8 cellular contexts compared by ENCODE assay signal in the genomic region with DNA sequence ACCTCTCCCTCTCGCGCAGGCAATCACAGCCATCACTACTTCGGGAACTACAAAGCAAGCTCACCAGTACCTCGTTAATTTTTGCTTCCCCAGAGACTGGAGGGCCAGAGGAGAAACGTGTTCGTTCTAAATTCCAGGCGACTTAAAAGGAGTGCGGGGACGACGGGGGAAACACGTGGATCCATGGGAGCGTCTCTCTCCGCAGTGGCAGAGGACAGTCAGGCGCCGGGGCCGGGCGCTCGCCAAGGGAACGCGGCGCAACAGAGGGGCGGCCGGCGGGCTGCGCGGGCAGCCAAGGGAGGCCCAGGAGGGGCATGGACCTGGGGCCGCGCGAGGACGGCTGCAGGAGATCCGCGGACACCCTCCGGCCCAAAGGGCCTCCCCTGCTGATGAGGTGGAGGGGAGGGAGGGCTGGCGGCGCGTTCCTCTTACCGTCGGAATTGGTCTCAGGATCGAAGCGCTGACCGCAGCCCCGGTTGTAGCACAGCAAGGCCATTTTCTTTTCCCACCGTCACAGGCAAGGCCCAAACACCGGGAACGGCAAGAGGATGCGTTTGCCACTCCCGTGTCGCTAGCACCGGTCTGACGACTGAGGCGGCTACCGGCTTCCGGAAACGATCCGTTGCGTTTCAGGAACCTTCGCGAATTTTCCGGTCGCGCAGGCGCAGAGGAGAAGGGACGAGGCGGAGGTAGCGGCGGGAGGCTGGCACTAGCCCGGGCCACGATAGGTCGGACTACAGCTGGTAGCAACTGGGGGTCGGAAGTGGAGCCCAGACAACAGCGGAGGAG. TPM values are rescaled to one million over a fixed set of nuclear protein-coding genes. Genes with fewer than 3 reads are reported as not detected.
DNase-seq lines count a peak whose midpoint lies in the region; ATAC-seq and TF ChIP-seq lines count a peak whose summit lies in the region.

A gene (minus strand): TSS at position 591 of the 789 bp plus-strand sequence. CDS start 95 bp downstream, at position 496.

- H3K4me3 ChIP-seq in PC-3 (ENCODE audit: low read length) = peak within 1 kb of the TSS; percentile 95

- no peaks in the 10 kb centered on the region for H3F3A ChIP-seq in PC-3 (ENCODE audit: low read length, unreplicated experiment)

- peak within 1 kb of the TSS; percentile 98 for H3K4me2 ChIP-seq in PC-3 (ENCODE audit: low read length)

- no TSS peak for BruUV-seq in PC-3 (replicated peaks; lab: Mats Ljungman, UMichigan)

- peaks cover 34% of the 10 kb centered on the region for H4K20me1 ChIP-seq in PC-3 (ENCODE audit: low read length)

- POLR2A ChIA-PET in PC-3 (lab: Charles Lee; ENCODE audit: unreplicated experiment) = no interaction called here

- TF ChIP-seq CTCF in PC-3 (conservative IDR thresholded peaks at IDR 0.05; ENCODE audit: low read depth, low read length) = no peak

- no peaks in the 10 kb centered on the region for H3K9me3 ChIP-seq in PC-3 (ENCODE audit: low read length)

- no peaks in the 10 kb centered on the region for H3K9me2 ChIP-seq in PC-3 (replicated peaks; ENCODE audit: low read length)

- DNase-seq in DMS153 (lab: John Stamatoyannopoulos, UW) (peak; percentile 86), HuH-7.5 (ENCODE audit: low spot score) (peak; percentile 60), PC-3 (peak; percentile 95), activated T-cell treated with anti-CD3 and anti-CD28 coated beads for 48 hours (ENCODE audit: low read depth) (peak; percentile 90), erythroblast (lab: John Stamatoyannopoulos, UW) (peak; percentile 87 to 91), mucosa of gallbladder (ENCODE audit: low spot score) (peak; percentile 96)
- DNase-seq in stimulated activated CD8-positive, alpha-beta memory T cell treated with anti-CD3 and anti-CD28 coated beads, Interleukin-4, amount 100 ng/mL, for 4 hours (ENCODE audit: low read depth in 2 of 2, low spot score in 1 of 2) = peak; percentile 87 to 92

- peak within 1 kb of the TSS; percentile 86 for H3K9ac ChIP-seq in PC-3 (ENCODE audit: low read length)

- intact Hi-C loops in PC-3 (cut with micrococcal nuclease) = loop anchor here (2.0 kb wide), 1 partner anchor 18 kb away; no protein-coding TSS in a partner anchor

- H3K79me2 ChIP-seq in PC-3 (ENCODE audit: low read length) = peaks cover 62% of the 10 kb centered on the region

- peak within 1 kb of the TSS; percentile 21 for H3K27ac ChIP-seq in PC-3 (ENCODE audit: low read length)

- CTCF ChIA-PET in PC-3 (lab: Charles Lee) = no interaction called here

- peak; percentile 89 for TF ChIP-seq POLR2A in erythroblast (IDR thresholded peaks at IDR 0.05; ENCODE audit: low read length)

- ATAC-seq in GM21528 (IDR thresholded peaks at IDR 0.05; ENCODE audit: low FRiP score, unreplicated experiment) = peak; percentile 93
- ATAC-seq in PC-3 = peak; percentile 86

- peaks cover 15% of the 10 kb centered on the region for H3K4me1 ChIP-seq in PC-3 (ENCODE audit: insufficient read depth, low read length)

- no peaks in the 10 kb centered on the region for H3K27me3 ChIP-seq in PC-3 (ENCODE audit: low read length)

- H2AFZ ChIP-seq in PC-3 (ENCODE audit: low read length) = peak within 1 kb of the TSS; percentile 98

- peaks cover 8% of the 10 kb centered on the region; the same call in 1 of the 2 replicates for H3K36me3 ChIP-seq in PC-3 (ENCODE audit: low read depth, low read length)

RNA-seq across cellular contexts. Expression of the gene that starts here (rescaled TPM):
- total RNA-seq in PC-3 (2014; rRNA removed) (55.9 and 66.9 TPM in 2 replicates), mucosa of gallbladder (33.3 TPM)

Comparison
In these comparisons a context has a peak if more than half of its experiments do, and no peak if none do; other contexts are left out.
1. Peak in every context shown above with its lines: DNase-seq, ATAC-seq, H3K4me3 ChIP-seq and H3K27ac ChIP-seq.